9 cellular contexts compared by ENCODE assay signal in the genomic region with DNA sequence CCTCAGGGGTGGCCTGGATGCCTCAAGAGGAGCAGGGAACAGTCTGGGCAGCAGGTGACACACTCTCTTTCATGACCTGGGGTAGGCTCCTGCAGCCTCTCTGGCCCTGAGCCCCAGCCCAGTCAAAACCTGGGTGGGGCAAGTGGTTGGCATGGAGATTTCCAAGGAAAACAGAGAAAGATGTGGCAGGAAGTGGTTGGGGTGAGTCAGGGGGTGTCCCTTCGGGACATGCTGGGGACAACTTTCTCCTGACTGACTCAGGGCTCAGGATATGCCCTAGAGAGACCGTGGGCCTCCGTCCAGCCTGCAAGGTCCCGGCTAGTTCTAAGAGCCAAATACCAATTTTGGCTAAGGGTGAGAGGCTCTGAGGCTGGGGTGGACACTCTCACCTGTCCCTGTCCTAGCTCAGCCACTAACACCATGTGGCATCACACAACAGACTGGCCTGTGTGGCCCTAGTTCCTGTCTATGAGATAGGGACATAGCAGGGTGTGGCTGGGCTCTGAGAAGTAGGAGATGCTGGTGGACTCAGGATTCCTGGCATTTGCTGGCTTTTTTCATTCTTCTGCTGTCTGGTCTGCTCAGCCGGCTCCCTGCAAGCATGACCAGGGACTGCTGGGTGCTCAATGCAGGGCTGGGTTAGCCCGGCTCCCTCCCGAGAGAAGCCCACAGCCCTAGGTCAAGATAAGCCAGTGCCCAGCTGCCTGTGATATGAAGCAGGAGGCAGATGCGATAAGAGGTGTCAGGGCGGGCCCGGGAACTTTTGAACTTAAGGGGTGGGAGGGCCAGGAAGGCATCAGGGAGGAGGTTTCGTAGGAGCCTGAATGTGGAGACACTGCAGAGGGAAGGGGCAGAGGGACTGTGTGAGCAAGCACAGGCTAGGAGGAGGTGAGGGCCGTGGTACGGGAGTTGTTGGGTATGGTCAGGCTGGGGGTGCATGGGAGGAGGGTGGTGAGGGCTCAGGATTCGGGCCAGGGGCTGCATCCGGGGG. TPM values are rescaled to one million over a fixed set of nuclear protein-coding genes. Genes with fewer than 3 reads are reported as not detected.
DNase-seq lines count a peak whose midpoint lies in the region; ATAC-seq and TF ChIP-seq lines count a peak whose summit lies in the region.
"Had no signal": no experiment of that assay in that cellular context is flagged by ENCODE, and none has a peak within 500 bp of the region (broad histone marks: within the 10 kb centered on the region; RNA-seq: fewer than 3 reads in every experiment).

No MANE protein-coding gene starts in this region.

- TF ChIP-seq EP300 in suprapubic skin (IDR thresholded peaks at IDR 0.05), result no peak

- intact Hi-C loops in left ventricle myocardium superior (cut with micrococcal nuclease), result no loop called here
- intact Hi-C loops in CD4-positive, alpha-beta T cell (cut with DNase I, micrococcal nuclease), result no loop called here

- H3K27me3 Mint-ChIP-seq in activated naive CD8-positive, alpha-beta T cell treated with anti-CD3 and anti-CD28 coated beads, Interleukin-2, amount 50 U/mL, for 24 hours, result no peaks in the 10 kb centered on the region
- H3K27me3 Mint-ChIP-seq in CD4-positive, alpha-beta T cell, result no peaks in the 10 kb centered on the region

- POLR2A ChIA-PET in CD4-positive, alpha-beta T cell (lab: Charles Lee), result no interaction called here

- peak; percentile 11 for DNase-seq in activated CD4-positive, alpha-beta T cell treated with anti-CD3 and anti-CD28 coated beads for 48 hours
- DNase-seq in activated CD4-positive, alpha-beta T cell treated with anti-CD3 and anti-CD28 coated beads, Interleukin-2, amount 50 U/mL, for 1 hour, result no peak
- peak; percentile 8 for DNase-seq in activated naive CD8-positive, alpha-beta T cell treated with anti-CD3 and anti-CD28 coated beads, Interleukin-2, amount 50 U/mL, for 24 hours
- DNase-seq in left ventricle myocardium superior (peak; percentile 48), suprapubic skin (ENCODE audit: low spot score in 2 of 2) (no peak)
- DNase-seq in CD4-positive, alpha-beta T cell, result no peak
- DNase-seq: activated CD8-positive, alpha-beta memory T cell treated with anti-CD3 and anti-CD28 coated beads, Interleukin-2, amount 50 U/mL, for 48 hours had no signal

- WGBS in suprapubic skin, result 49% methylated on average over 15 of the region's 15 CpGs

- no peaks in the 10 kb centered on the region for H3K4me1 Mint-ChIP-seq in activated naive CD8-positive, alpha-beta T cell treated with anti-CD3 and anti-CD28 coated beads, Interleukin-2, amount 50 U/mL, for 24 hours
- H3K4me1 Mint-ChIP-seq in CD4-positive, alpha-beta T cell (ENCODE audit: low read depth), result no peaks in the 10 kb centered on the region

- H3K4me3 Mint-ChIP-seq in activated naive CD8-positive, alpha-beta T cell treated with anti-CD3 and anti-CD28 coated beads, Interleukin-2, amount 50 U/mL, for 24 hours, result no peak overlapping the region
- no peak overlapping the region for H3K4me3 Mint-ChIP-seq in CD4-positive, alpha-beta T cell

- H3K36me3 Mint-ChIP-seq in activated naive CD8-positive, alpha-beta T cell treated with anti-CD3 and anti-CD28 coated beads, Interleukin-2, amount 50 U/mL, for 24 hours (ENCODE audit: low read depth), result no peaks in the 10 kb centered on the region
- no peaks in the 10 kb centered on the region for H3K36me3 Mint-ChIP-seq in CD4-positive, alpha-beta T cell (ENCODE audit: low read depth)

- no peak for TF ChIP-seq CTCF in suprapubic skin (IDR thresholded peaks at IDR 0.05)
- no peak for TF ChIP-seq CTCF in CD4-positive, alpha-beta T cell (IDR thresholded peaks at IDR 0.05)

- CTCF ChIA-PET in CD4-positive, alpha-beta T cell (lab: Charles Lee), result no interaction called here

- H3K27ac Mint-ChIP-seq in activated naive CD8-positive, alpha-beta T cell treated with anti-CD3 and anti-CD28 coated beads, Interleukin-2, amount 50 U/mL, for 24 hours, result no peak overlapping the region
- H3K27ac Mint-ChIP-seq in CD4-positive, alpha-beta T cell, result no peak overlapping the region

- H3K36me3 ChIP-seq in suprapubic skin, result no peaks in the 10 kb centered on the region

- peak; percentile 20 for ATAC-seq in activated naive CD8-positive, alpha-beta T cell treated with anti-CD3 and anti-CD28 coated beads, Interleukin-2, amount 50 U/mL, for 24 hours
- ATAC-seq in left ventricle myocardium superior, result peak; percentile 39
- ATAC-seq in GM19452 (IDR thresholded peaks at IDR 0.05; ENCODE audit: unreplicated experiment), result no peak
- no peak for ATAC-seq in HG02798 (IDR thresholded peaks at IDR 0.05; ENCODE audit: poor library complexity, unreplicated experiment)
- ATAC-seq in CD4-positive, alpha-beta T cell (ENCODE audit: poor library complexity), result no peak

- peak overlapping the region; percentile 64 for H3K27ac ChIP-seq in suprapubic skin
- no peak overlapping the region for H3K27ac ChIP-seq in CD4-positive, alpha-beta T cell (ENCODE audit: low read depth, low read length)

- no peaks in the 10 kb centered on the region for H3K9me3 ChIP-seq in suprapubic skin
- no peaks in the 10 kb centered on the region for H3K9me3 ChIP-seq in CD4-positive, alpha-beta T cell (ENCODE audit: control insufficient read depth, low read length)

- H3K9me3 Mint-ChIP-seq in activated naive CD8-positive, alpha-beta T cell treated with anti-CD3 and anti-CD28 coated beads, Interleukin-2, amount 50 U/mL, for 24 hours, result no peaks in the 10 kb centered on the region
- H3K9me3 Mint-ChIP-seq in CD4-positive, alpha-beta T cell, result no peaks in the 10 kb centered on the region

- H3K27me3 ChIP-seq in suprapubic skin, result no peaks in the 10 kb centered on the region
- no peaks in the 10 kb centered on the region for H3K27me3 ChIP-seq in CD4-positive, alpha-beta T cell (ENCODE audit: control insufficient read depth, insufficient read depth, low read length)

- TF ChIP-seq POLR2A in suprapubic skin (IDR thresholded peaks at IDR 0.05), result no peak

- H3K4me1 ChIP-seq in suprapubic skin, result peaks cover 37% of the 10 kb centered on the region

- peak overlapping the region; percentile 36 for H3K4me3 ChIP-seq in suprapubic skin

RNA-seq across cellular contexts. Expression of a gene that starts 3.3 kb away (rescaled TPM):
- total RNA-seq in left ventricle myocardium superior, result 323 TPM
- 100 to 1,000 TPM in 3 of 4 donors, 10 to 100 TPM in 1; 92.1 to 139 (median 110) TPM for total RNA-seq in suprapubic skin
- total RNA-seq in CD4-positive, alpha-beta T cell, result under 1 TPM; 0.17 to 0.22 TPM

RNA-seq across cellular contexts. Expression of a gene that starts 48.8 kb away (rescaled TPM):
- total RNA-seq in left ventricle myocardium superior, result not detected
- 1 to 10 TPM in 1 of 4 donors, not detected in 3; 1.5 TPM for total RNA-seq in suprapubic skin
- not detected for total RNA-seq in CD4-positive, alpha-beta T cell

Comparison
In these comparisons a context has a peak if more than half of its experiments do, and no peak if none do; other contexts are left out.
1. DNase-seq: peak in activated CD4-positive, alpha-beta T cell treated with anti-CD3 and anti-CD28 coated beads for 48 hours (single experiment), activated naive CD8-positive, alpha-beta T cell treated with anti-CD3 and anti-CD28 coated beads, Interleukin-2, amount 50 U/mL, for 24 hours (single experiment) and left ventricle myocardium superior (single experiment); none in activated CD4-positive, alpha-beta T cell treated with anti-CD3 and anti-CD28 coated beads, Interleukin-2, amount 50 U/mL, for 1 hour (single experiment), suprapubic skin (0 of 2) and CD4-positive, alpha-beta T cell (0 of 10).
2. ATAC-seq: peak in activated naive CD8-positive, alpha-beta T cell treated with anti-CD3 and anti-CD28 coated beads, Interleukin-2, amount 50 U/mL, for 24 hours (single experiment) and left ventricle myocardium superior (single experiment); none in GM19452 (single experiment), HG02798 (single experiment) and CD4-positive, alpha-beta T cell (single experiment).
3. RNA of a gene that starts 3.3 kb away (total RNA-seq): 323 TPM in left ventricle myocardium superior (single experiment) and 92.1 to 139 TPM in suprapubic skin; 0.17 to 0.22 TPM in CD4-positive, alpha-beta T cell; every median in the first group is over 10 times any median in the second.